In the genomic region with DNA sequence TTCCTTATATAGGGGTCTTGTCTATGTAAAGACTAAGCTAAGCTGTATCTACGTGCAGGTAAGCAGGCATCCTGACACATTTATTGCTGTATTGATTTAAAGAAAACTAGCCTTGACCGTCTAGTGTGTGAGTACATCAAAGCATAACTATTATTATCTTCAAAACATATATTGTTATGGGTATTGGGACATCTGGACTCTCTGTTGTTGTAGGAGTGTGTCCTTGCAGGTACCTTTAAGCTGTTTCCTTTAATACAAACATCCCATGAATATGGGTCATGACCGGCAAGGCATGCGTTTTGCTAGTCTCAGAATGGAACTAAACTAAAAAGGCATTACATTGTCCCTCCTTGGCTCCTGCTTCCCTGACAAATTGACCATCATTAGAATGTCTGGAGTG, we compare ENCODE assay signal across 27 cellular contexts. TPM values are rescaled to one million over a fixed set of nuclear protein-coding genes. Genes with fewer than 3 reads are reported as not detected.
DNase-seq lines count a peak whose midpoint lies in the region; ATAC-seq, FAIRE-seq and TF ChIP-seq lines count a peak whose summit lies in the region.
"Had no signal": no experiment of that assay in that cellular context is flagged by ENCODE, and none has a peak within 500 bp of the region (broad histone marks: within the 10 kb centered on the region; RNA-seq: fewer than 3 reads in every experiment).

No MANE protein-coding gene starts in this region.

- TF ChIP-seq CTCF in HCT116 (IDR thresholded peaks at IDR 0.05 in 2 of 3, conservative IDR thresholded peaks at IDR 0.05 in 1 of 3; ENCODE audit: borderline replicate concordance in 1 of 3, insufficient read depth in 1 of 3, low read depth in 2 of 3, low read length in 2 of 3) = no peak
- no peak for TF ChIP-seq CTCF in IMR-90 (conservative IDR thresholded peaks at IDR 0.05; ENCODE audit: low read depth, low read length)
- no peak for TF ChIP-seq CTCF in endothelial cell of umbilical vein (IDR thresholded peaks at IDR 0.05; ENCODE audit: extremely low read depth in 1 of 2, insufficient read depth in 1 of 2, low read depth in 1 of 2, low read length in 2 of 2)
- TF ChIP-seq CTCF in upper lobe of left lung (IDR thresholded peaks at IDR 0.05) = no peak
- TF ChIP-seq CTCF in lower lobe of right lung (IDR thresholded peaks at IDR 0.05) = no peak
- no peak for TF ChIP-seq CTCF in GM10248 (IDR thresholded peaks at IDR 0.05; ENCODE audit: control extremely low read depth, extremely low read depth, low read depth, missing control alignments)

- H2BK5ac ChIP-seq in IMR-90 (ENCODE audit: low read depth, low read length, poor library complexity, severe bottlenecking) = no peak overlapping the region

- no peak for TF ChIP-seq POLR2A in HCT116 (IDR thresholded peaks at IDR 0.05; ENCODE audit: borderline replicate concordance, extremely low read depth, insufficient read depth, insufficient read length)
- no peak for TF ChIP-seq POLR2A in IMR-90 (IDR thresholded peaks at IDR 0.05; ENCODE audit: low read depth, low read length)
- no peak for TF ChIP-seq POLR2A in endothelial cell of umbilical vein (IDR thresholded peaks at IDR 0.05; ENCODE audit: low read depth, low read length)
- no peak for TF ChIP-seq POLR2A in upper lobe of left lung (IDR thresholded peaks at IDR 0.05)

- H3K56ac ChIP-seq in IMR-90 (ENCODE audit: extremely low read depth, insufficient read depth, low read length) = no peak overlapping the region

- H3K27me3 ChIP-seq in HCT116 (ENCODE audit: insufficient read depth, low read length) = no peaks in the 10 kb centered on the region
- no peaks in the 10 kb centered on the region for H3K27me3 ChIP-seq in IMR-90 (ENCODE audit: control insufficient read depth, insufficient read depth, low read length)
- H3K27me3 ChIP-seq in endothelial cell of umbilical vein (ENCODE audit: control insufficient read depth in 2 of 2, insufficient read depth in 2 of 2, low read length in 2 of 2) = no peaks in the 10 kb centered on the region
- H3K27me3 ChIP-seq in upper lobe of left lung = no peaks in the 10 kb centered on the region
- no peaks in the 10 kb centered on the region for H3K27me3 ChIP-seq in lower lobe of right lung (ENCODE audit: low read depth)
- H3K27me3 ChIP-seq: BE2C, BLaER1 had no signal

- H2AFZ ChIP-seq in HCT116 (ENCODE audit: low read depth, low read length, poor library complexity, severe bottlenecking) (no peak overlapping the region), IMR-90 (replicated peaks; ENCODE audit: low read length, poor library complexity) (no peak overlapping the region), endothelial cell of umbilical vein (ENCODE audit: low read depth, low read length) (no peak overlapping the region)

- no peaks in the 10 kb centered on the region for H3K9me2 ChIP-seq in HCT116 (ENCODE audit: insufficient read depth)

- H3K9me1 ChIP-seq in IMR-90 (ENCODE audit: insufficient read depth, low read length) (no peaks in the 10 kb centered on the region), endothelial cell of umbilical vein (replicated peaks; ENCODE audit: control insufficient read depth, extremely low read depth, insufficient read depth, low read length) (no peaks in the 10 kb centered on the region)

- H3K4ac ChIP-seq in IMR-90 (ENCODE audit: low read depth, low read length) = no peak overlapping the region

- no CpG with 5 or more reads among the region's 4 CpGs for WGBS in IMR-90 (ENCODE audit: extremely low coverage in 2 of 2, insufficient read length in 1 of 2), 2 experiments
- WGBS in upper lobe of left lung, 2 donors = 62 to 86% methylated on average over 4 of the region's 4 CpGs

- no peak overlapping the region for H3K23ac ChIP-seq in IMR-90 (ENCODE audit: low read depth, low read length)

- no peak overlapping the region for H4K91ac ChIP-seq in IMR-90 (ENCODE audit: insufficient read depth, low read depth, low read length)

- no peak overlapping the region for H2AK5ac ChIP-seq in IMR-90 (ENCODE audit: low read depth, low read length)

- POLR2A ChIA-PET in HCT116 (lab: Charles Lee) = no interaction called here
- POLR2A ChIA-PET in IMR-90 (lab: Charles Lee; ENCODE audit: unreplicated experiment) = no interaction called here
- POLR2A ChIA-PET in endothelial cell of umbilical vein (lab: Charles Lee) = no interaction called here
- POLR2A ChIA-PET in GM10248 (lab: Yijun Ruan, JAX) = no interaction called here

- FAIRE-seq in TTC549 (lab: Jason Lieb, UNC) (peak; percentile 5), endothelial cell of umbilical vein (lab: Jason Lieb, UNC) (no peak)
- FAIRE-seq: A204.1, GM12891 had no signal

- H3K79me1 ChIP-seq in IMR-90 (ENCODE audit: low read depth in 1 of 2, low read length in 2 of 2) = no peaks in the 10 kb centered on the region

- H2BK20ac ChIP-seq in IMR-90 (ENCODE audit: low read depth, low read length) = peak overlapping the region; percentile 9; the same call in 1 of the 2 replicates

- H3K4me2 ChIP-seq in HCT116 (ENCODE audit: low read length) = no peak overlapping the region
- H3K4me2 ChIP-seq in IMR-90 (ENCODE audit: low read depth, low read length) = no peak overlapping the region
- H3K4me2 ChIP-seq in endothelial cell of umbilical vein (ENCODE audit: insufficient read depth, low read length) = no peak overlapping the region

- no peaks in the 10 kb centered on the region for H3K9me3 ChIP-seq in HCT116 (ENCODE audit: control insufficient read depth in 1 of 2, insufficient read depth in 1 of 2, low read depth in 1 of 2, low read length in 2 of 2)
- H3K9me3 ChIP-seq in IMR-90 (ENCODE audit: control insufficient read depth, insufficient read depth, low read length) = no peaks in the 10 kb centered on the region
- no peaks in the 10 kb centered on the region for H3K9me3 ChIP-seq in endothelial cell of umbilical vein (replicated peaks; ENCODE audit: control insufficient read depth, insufficient read depth, low read length)
- H3K9me3 ChIP-seq in upper lobe of left lung = no peaks in the 10 kb centered on the region
- H3K9me3 ChIP-seq in lower lobe of right lung = no peaks in the 10 kb centered on the region
- H3K9me3 ChIP-seq: BE2C, BLaER1 had no signal

- BruUV-seq in HCT116 (replicated peaks; lab: Mats Ljungman, UMichigan) (no TSS peak), IMR-90 (replicated peaks; lab: Mats Ljungman, UMichigan) (no TSS peak), endothelial cell of umbilical vein (replicated peaks; lab: Mats Ljungman, UMichigan) (no TSS peak)

- no peak overlapping the region for H3K9ac ChIP-seq in HCT116 (ENCODE audit: low read length)
- no peak overlapping the region for H3K9ac ChIP-seq in IMR-90 (ENCODE audit: low read depth, low read length)
- H3K9ac ChIP-seq in endothelial cell of umbilical vein (replicated peaks; ENCODE audit: extremely low read depth, insufficient read depth, low read length) = no peak overlapping the region
- H3K9ac ChIP-seq: BLaER1 had no signal

- H2AK9ac ChIP-seq in IMR-90 (replicated peaks; ENCODE audit: low read depth, low read length, poor library complexity) = no peak overlapping the region

- H4K20me1 ChIP-seq in HCT116 (ENCODE audit: insufficient read depth) = no peaks in the 10 kb centered on the region
- no peaks in the 10 kb centered on the region for H4K20me1 ChIP-seq in IMR-90 (ENCODE audit: insufficient read depth, low read length)
- H4K20me1 ChIP-seq in endothelial cell of umbilical vein (replicated peaks; ENCODE audit: control insufficient read depth, extremely low read depth, insufficient read depth, low read length) = no peaks in the 10 kb centered on the region
- H4K20me1 ChIP-seq: BLaER1 had no signal

- DNase-seq in HCT116 (ENCODE audit: low read depth, low spot score) (no peak), IMR-90 (no peak), endothelial cell of umbilical vein (ENCODE audit: low read depth, low spot score) (peak; percentile 60), upper lobe of left lung (no peak), lower lobe of right lung (no peak), GM10248 (ENCODE audit: extremely low spot score) (no peak)
- DNase-seq: 8988T; ACHN; BE2C; C1 segment of cervical spinal cord; CD4-positive, alpha-beta memory T cell; CD4-positive, CD25-positive, alpha-beta regulatory T cell; CD8-positive, alpha-beta memory T cell; COR-L47; DMS 273 treated with DMSO at 0.1 percent for 48 hours; DMS153; DMS53; DMS79; DND-41; EL; GDM1 had no signal

- no peaks in the 10 kb centered on the region for H3K4me1 ChIP-seq in HCT116 (ENCODE audit: control insufficient read depth in 1 of 2, insufficient read depth in 2 of 2, low read length in 2 of 2)
- H3K4me1 ChIP-seq in IMR-90 (ENCODE audit: control insufficient read depth, insufficient read depth, low read length) = no peaks in the 10 kb centered on the region
- no peaks in the 10 kb centered on the region for H3K4me1 ChIP-seq in endothelial cell of umbilical vein (ENCODE audit: control insufficient read depth, extremely low read depth, insufficient read depth, low read length)
- H3K4me1 ChIP-seq in upper lobe of left lung = no peaks in the 10 kb centered on the region
- H3K4me1 ChIP-seq in lower lobe of right lung = no peaks in the 10 kb centered on the region
- H3K4me1 ChIP-seq: BE2C had no signal

- H4K5ac ChIP-seq in IMR-90 (ENCODE audit: low read depth, low read length) = no peak overlapping the region

- ATAC-seq in HCT116 = no peak
- ATAC-seq in IMR-90 (ENCODE audit: low read depth) = no peak
- ATAC-seq in upper lobe of left lung (ENCODE audit: low FRiP score in 2 of 2) = no peak
- no peak for ATAC-seq in lower lobe of right lung
- no peak for ATAC-seq in HG02938 (IDR thresholded peaks at IDR 0.05; ENCODE audit: unreplicated experiment)

- dilution Hi-C loops in IMR-90 (cut with HindIII; ENCODE audit: low sequenced_read_pairs, unreplicated experiment) (no loop called here), endothelial cell of umbilical vein (cut with MboI; ENCODE audit: extremely low pct_ligation_motif_present, low sequenced_read_pairs) (no loop called here)

- CTCF ChIA-PET in HCT116 (lab: Charles Lee) (no interaction called here), IMR-90 (lab: Yijun Ruan, JAX) (interaction anchor here (0.9 to 1.1 kb wide), 2 partner anchors 9 to 24 kb away, joined by 3 read pairs; no protein-coding TSS in a partner anchor), endothelial cell of umbilical vein (lab: Charles Lee) (interaction anchor here (1.1 to 1.9 kb wide), 3 partner anchors 10 to 24 kb away, joined by 3 to 7 read pairs (median 4); no protein-coding TSS in a partner anchor), GM10248 (lab: Yijun Ruan, JAX) (no interaction called here)

- intact Hi-C loops in HCT116 (cut with micrococcal nuclease) (no loop called here), IMR-90 (cut with micrococcal nuclease) (no loop called here), endothelial cell of umbilical vein (cut with micrococcal nuclease) (no loop called here), lower lobe of right lung (cut with DNase I) (no loop called here)

- H2BK15ac ChIP-seq in IMR-90 (ENCODE audit: low read depth, low read length) = no peak overlapping the region

- no peak overlapping the region for H3K18ac ChIP-seq in IMR-90 (ENCODE audit: low read depth, low read length)

- no peaks in the 10 kb centered on the region for H3K79me2 ChIP-seq in HCT116 (ENCODE audit: insufficient read depth, low read length)
- H3K79me2 ChIP-seq in endothelial cell of umbilical vein (ENCODE audit: control insufficient read depth, insufficient read depth, low read length) = no peaks in the 10 kb centered on the region

- H3K27ac ChIP-seq in HCT116 (ENCODE audit: low read depth, low read length) = no peak overlapping the region
- H3K27ac ChIP-seq in IMR-90 (ENCODE audit: insufficient read depth, low read length) = no peak overlapping the region
- H3K27ac ChIP-seq in endothelial cell of umbilical vein (ENCODE audit: insufficient read depth, low read depth, low read length) = no peak overlapping the region
- no peak overlapping the region for H3K27ac ChIP-seq in upper lobe of left lung
- no peak overlapping the region for H3K27ac ChIP-seq in lower lobe of right lung
- H3K27ac ChIP-seq: BLaER1 had no signal

- no peak overlapping the region for H2BK120ac ChIP-seq in IMR-90 (ENCODE audit: low read depth, low read length)

- in situ Hi-C loops in IMR-90 (cut with MboI; ENCODE audit: low sequenced_read_pairs) = no loop called here

- H4K8ac ChIP-seq in IMR-90 (ENCODE audit: low read depth in 2 of 2, low read length in 2 of 2) = no peak overlapping the region

- no peak overlapping the region; the same call in 1 of the 2 replicates for H3K14ac ChIP-seq in IMR-90 (replicated peaks; ENCODE audit: low read depth, low read length)

- H3K4me3 ChIP-seq in HCT116 (replicated peaks in 1 of 2; ENCODE audit: low read depth in 1 of 2, low read length in 2 of 2) (no peak overlapping the region), IMR-90 (ENCODE audit: insufficient read depth, low read depth, low read length) (no peak overlapping the region), endothelial cell of umbilical vein (replicated peaks in 1 of 3; ENCODE audit: insufficient read depth in 1 of 3, low read depth in 1 of 3, low read length in 3 of 3) (no peak overlapping the region), upper lobe of left lung (no peak overlapping the region), lower lobe of right lung (no peak overlapping the region)
- H3K4me3 ChIP-seq: BLaER1 had no signal

- TF ChIP-seq EP300 in upper lobe of left lung (IDR thresholded peaks at IDR 0.05) = no peak

- H3K36me3 ChIP-seq in HCT116 (ENCODE audit: control insufficient read depth in 1 of 2, insufficient read depth in 2 of 2, low read length in 2 of 2) = no peaks in the 10 kb centered on the region
- no peaks in the 10 kb centered on the region for H3K36me3 ChIP-seq in IMR-90 (ENCODE audit: control insufficient read depth, insufficient read depth, low read length)
- H3K36me3 ChIP-seq in endothelial cell of umbilical vein (ENCODE audit: control insufficient read depth in 2 of 2, extremely low read depth in 1 of 2, insufficient read depth in 2 of 2, low read length in 2 of 2) = no peaks in the 10 kb centered on the region
- H3K36me3 ChIP-seq in upper lobe of left lung = no peaks in the 10 kb centered on the region
- H3K36me3 ChIP-seq in lower lobe of right lung = no peaks in the 10 kb centered on the region
- H3K36me3 ChIP-seq: BE2C, BLaER1 had no signal

- RAD21 ChIA-PET in HCT116 (lab: Charles Lee; ENCODE audit: low non-redundant PET in 1 of 2, low total read pairs in 2 of 2, uncharacterized antibody in 2 of 2, unreplicated experiment in 2 of 2) = no interaction called here

- TF ChIP-seq RAD21 in HCT116 (IDR thresholded peaks at IDR 0.05; ENCODE audit: low read depth) = no peak
- TF ChIP-seq RAD21 in IMR-90 (IDR thresholded peaks at IDR 0.05; ENCODE audit: low read length) = no peak

RNA-seq across cellular contexts. Expression of gene AKR1E2, which starts 35.1 kb away (rescaled TPM):
- total RNA-seq in HCT116 (2021; ENCODE audit: unreplicated experiment) (5.0 TPM), IMR-90 (2012; rRNA removed) (2.2 and 3.4 TPM in 2 replicates), endothelial cell of umbilical vein (5.8 and 8.2 TPM in 2 replicates), upper lobe of left lung (10 to 100 TPM in 2 of 6 donors, 1 to 10 TPM in 4; 3.3 to 18.8 (median 7.9) TPM), lower lobe of right lung (11.3 TPM)
- 4.9 and 5.3 TPM in 2 replicates for polyA plus RNA-seq in HCT116 (2012)
- polyA plus RNA-seq in IMR-90 (2012; rRNA removed) (1.1 and 1.2 TPM in 2 replicates), endothelial cell of umbilical vein (4.0 and 4.9 TPM in 2 replicates)
- polyA plus RNA-seq in IMR-90 (2012; cell fraction: cytosol; rRNA removed) = 0.76 and 0.79 TPM in 2 replicates
- 1.9 and 4.7 TPM in 2 replicates for polyA plus RNA-seq in IMR-90 (2012; cell fraction: nucleus; rRNA removed; ENCODE audit: low replicate concordance)
- polyA plus RNA-seq in endothelial cell of umbilical vein (2011; cell fraction: cytosol; rRNA removed) = 4.1 and 6.8 TPM in 2 replicates
- polyA plus RNA-seq in endothelial cell of umbilical vein (2011; cell fraction: nucleus; rRNA removed) = 11.0 and 15.6 TPM in 2 replicates
- 5.0 and 7.2 TPM in 2 replicates for polyA plus RNA-seq in endothelial cell of umbilical vein (2012)
- polyA minus RNA-seq in endothelial cell of umbilical vein = 17.1 and 21.8 TPM in 2 replicates
- not detected for polyA minus RNA-seq in endothelial cell of umbilical vein (2011; cell fraction: cytosol; rRNA and poly(A)+ RNA removed)
- 12.1 and 14.2 TPM in 2 replicates for polyA minus RNA-seq in endothelial cell of umbilical vein (2011; cell fraction: nucleus; rRNA and poly(A)+ RNA removed)
- total RNA-seq: Daoy had no signal
- polyA plus RNA-seq: CD8-positive, alpha-beta memory T cell had no signal

Comparison
In these comparisons a context has a peak if more than half of its experiments do, and no peak if none do; other contexts are left out.
1. CTCF ChIA-PET loops: an anchor here in IMR-90 (0.9 to 1.1 kb wide) and endothelial cell of umbilical vein (1.1 to 1.9 kb wide); none called in HCT116 and GM10248.